Comparison of ENCODE assay signal across 25 cellular contexts in the genomic region with DNA sequence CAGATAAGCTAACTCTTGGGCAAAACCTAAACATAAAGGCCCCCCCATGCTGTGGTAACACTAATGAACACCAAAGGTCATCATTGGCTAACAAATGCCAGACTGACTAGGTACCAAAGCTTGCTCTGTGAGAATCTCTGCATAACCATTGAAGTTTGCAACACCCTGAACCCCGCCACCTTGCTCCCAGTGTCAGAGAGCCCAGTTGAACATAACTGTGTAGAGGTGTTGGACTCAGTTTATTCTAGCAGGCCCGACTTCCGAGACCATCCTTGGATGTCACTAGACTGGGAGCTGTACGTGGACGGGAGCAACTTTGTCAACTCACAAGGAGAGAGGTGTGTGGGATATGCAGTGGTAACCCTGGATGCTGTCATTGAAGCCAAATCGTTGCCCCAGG.
DNase-seq lines count a peak whose midpoint lies in the region; ATAC-seq, FAIRE-seq and TF ChIP-seq lines count a peak whose summit lies in the region.
"Had no signal": no experiment of that assay in that cellular context is flagged by ENCODE, and none has a peak within 500 bp of the region (broad histone marks: within the 10 kb centered on the region; RNA-seq: fewer than 3 reads in every experiment).

No MANE protein-coding gene starts in this region.

- H3K36me3 Mint-ChIP-seq in naive thymus-derived CD8-positive, alpha-beta T cell, result peaks cover 0 to 20% (median 0%) of the 10 kb centered on the region in 3 donors
- H3K36me3 Mint-ChIP-seq: CD14-positive monocyte; CD4-positive, CD25-positive, alpha-beta regulatory T cell had no signal

- peaks cover 3 to 44% (median 38%) of the 10 kb centered on the region in 9 donors for H3K9me3 Mint-ChIP-seq in naive thymus-derived CD8-positive, alpha-beta T cell

- POLR2A ChIA-PET in naive thymus-derived CD8-positive, alpha-beta T cell (lab: Charles Lee), result no interaction called here

- H3K27me3 Mint-ChIP-seq in naive thymus-derived CD8-positive, alpha-beta T cell, result no peaks in the 10 kb centered on the region
- H3K27me3 Mint-ChIP-seq: CD4-positive, alpha-beta memory T cell; CD4-positive, CD25-positive, alpha-beta regulatory T cell; CD8-positive, alpha-beta memory T cell had no signal

- no peak overlapping the region for H3K27ac Mint-ChIP-seq in naive thymus-derived CD8-positive, alpha-beta T cell
- H3K27ac Mint-ChIP-seq: CD14-positive monocyte; CD4-positive, alpha-beta memory T cell; CD4-positive, CD25-positive, alpha-beta regulatory T cell; CD8-positive, alpha-beta memory T cell had no signal

- H3K27ac ChIP-seq in DND-41 (ENCODE audit: low read length), result 0 out of 2 replicates have a peak overlapping the region, but pooled peaks have one; percentile 27
- no peak overlapping the region for H3K27ac ChIP-seq in esophagus muscularis mucosa (replicated peaks in 1 of 4)
- no peak overlapping the region for H3K27ac ChIP-seq in small intestine (ENCODE audit: low read depth in 1 of 2, low read length in 1 of 2)
- H3K27ac ChIP-seq in heart left ventricle, result no peak overlapping the region
- H3K27ac ChIP-seq: BLaER1 had no signal

- ATAC-seq in DND-41 (ENCODE audit: insufficient read depth, low read depth) (no peak), heart left ventricle (no peak)
- no peak for ATAC-seq in naive thymus-derived CD8-positive, alpha-beta T cell

- H3K36me3 ChIP-seq in DND-41 (ENCODE audit: insufficient read depth, low read length) (peaks cover 10% of the 10 kb centered on the region; the same call in 1 of the 2 replicates), esophagus muscularis mucosa (no peaks in the 10 kb centered on the region), small intestine (ENCODE audit: control insufficient read depth in 2 of 2, insufficient read depth in 2 of 2, low read length in 2 of 2) (no peaks in the 10 kb centered on the region), heart left ventricle (no peaks in the 10 kb centered on the region)
- H3K36me3 ChIP-seq: BE2C, BLaER1 had no signal

- H2AFZ ChIP-seq in DND-41 (ENCODE audit: low read depth, low read length), result no peak overlapping the region

- no peak for TF ChIP-seq EP300 in esophagus muscularis mucosa (IDR thresholded peaks at IDR 0.05)

- H3K4me2 ChIP-seq in DND-41 (ENCODE audit: insufficient read depth, low read length), result no peak overlapping the region
- H3K4me2 ChIP-seq: BLaER1 had no signal

- DNase-seq in DND-41 (no peak), ELF-1 (ENCODE audit: low read depth, low spot score) (peak; percentile 14), OCI-M1 (lab: John Stamatoyannopoulos, UW) (peak; percentile 51), esophagus muscularis mucosa (ENCODE audit: extremely low spot score) (peak; percentile 81), DMS 273 treated with DMSO at 0.1 percent for 48 hours (lab: John Stamatoyannopoulos, UW) (no peak), small intestine (no peak), heart left ventricle (no peak)
- DNase-seq in naive thymus-derived CD8-positive, alpha-beta T cell, result no peak
- DNase-seq: 8988T; ACHN; BE2C; C1 segment of cervical spinal cord; CD4-positive, alpha-beta memory T cell; CD4-positive, CD25-positive, alpha-beta regulatory T cell; CD8-positive, alpha-beta memory T cell; COR-L47; DMS79 treated with DMSO at 0.1 percent for 48 hours; EL; GF-D8 had no signal

- H3K4me1 Mint-ChIP-seq in naive thymus-derived CD8-positive, alpha-beta T cell, result no peaks in the 10 kb centered on the region
- H3K4me1 Mint-ChIP-seq: CD14-positive monocyte; CD4-positive, alpha-beta memory T cell; CD4-positive, CD25-positive, alpha-beta regulatory T cell; CD8-positive, alpha-beta memory T cell had no signal

- no peaks in the 10 kb centered on the region for H3K79me2 ChIP-seq in DND-41 (ENCODE audit: insufficient read depth, low read length)

- H3K4me3 ChIP-seq in DND-41 (ENCODE audit: low read depth in 1 of 2, low read length in 2 of 2) (no peak overlapping the region), esophagus muscularis mucosa (no peak overlapping the region), small intestine (ENCODE audit: low read depth in 1 of 2, low read length in 2 of 2) (no peak overlapping the region), heart left ventricle (no peak overlapping the region)
- H3K4me3 ChIP-seq: BLaER1 had no signal

- peaks cover 7% of the 10 kb centered on the region; the same call in 1 of the 2 replicates for H3K4me1 ChIP-seq in DND-41 (ENCODE audit: insufficient read depth, low read length)
- H3K4me1 ChIP-seq in esophagus muscularis mucosa, result no peaks in the 10 kb centered on the region
- H3K4me1 ChIP-seq in small intestine (ENCODE audit: control insufficient read depth in 2 of 2, insufficient read depth in 1 of 2, low read depth in 1 of 2, low read length in 1 of 2), result no peaks in the 10 kb centered on the region
- H3K4me1 ChIP-seq in heart left ventricle, result peaks cover 0 to 3% (median 0%) of the 10 kb centered on the region in 12 donors
- H3K4me1 ChIP-seq: BE2C, BLaER1 had no signal

- intact Hi-C loops in esophagus muscularis mucosa (cut with DNase I) (no loop called here), heart left ventricle (cut with DNase I) (no loop called here)

- no peak overlapping the region for H3K9ac ChIP-seq in DND-41 (ENCODE audit: low read depth, low read length)
- H3K9ac ChIP-seq: BLaER1 had no signal

- H4K20me1 ChIP-seq in DND-41 (ENCODE audit: insufficient read depth, low read length), result no peaks in the 10 kb centered on the region
- H4K20me1 ChIP-seq: BLaER1 had no signal

- no peak for FAIRE-seq in small intestine (lab: Jason Lieb, UNC)
- FAIRE-seq: A204.1, G401.6, GM12891, GM19239 had no signal

- TF ChIP-seq POLR2A in esophagus muscularis mucosa (IDR thresholded peaks at IDR 0.05; ENCODE audit: low read depth) (no peak), heart left ventricle (IDR thresholded peaks at IDR 0.05) (no peak)

- no peak for TF ChIP-seq CTCF in DND-41 (IDR thresholded peaks at IDR 0.05; ENCODE audit: borderline replicate concordance, extremely low read depth, low read length, poor library complexity, severe bottlenecking)
- no peak for TF ChIP-seq CTCF in esophagus muscularis mucosa (IDR thresholded peaks at IDR 0.05)
- no peak for TF ChIP-seq CTCF in heart left ventricle (IDR thresholded peaks at IDR 0.05)

- 85% methylated on average over 6 of the region's 6 CpGs for WGBS in esophagus muscularis mucosa
- WGBS in small intestine, 3 donors, result 83 to 87% (median 85%) methylated on average over 6 of the region's 6 CpGs
- 79 to 82% (median 80%) methylated on average over 6 of the region's 6 CpGs for WGBS in heart left ventricle, 4 donors

- no peaks in the 10 kb centered on the region for H3K27me3 ChIP-seq in DND-41 (ENCODE audit: insufficient read depth, low read length, poor library complexity)
- no peaks in the 10 kb centered on the region for H3K27me3 ChIP-seq in esophagus muscularis mucosa
- no peaks in the 10 kb centered on the region for H3K27me3 ChIP-seq in small intestine (ENCODE audit: control insufficient read depth in 2 of 2, insufficient read depth in 2 of 2, low read length in 2 of 2)
- H3K27me3 ChIP-seq in heart left ventricle, result no peaks in the 10 kb centered on the region
- H3K27me3 ChIP-seq: BE2C, BLaER1 had no signal

- H3K4me3 Mint-ChIP-seq in naive thymus-derived CD8-positive, alpha-beta T cell, result no peak overlapping the region
- H3K4me3 Mint-ChIP-seq: CD14-positive monocyte; CD4-positive, alpha-beta memory T cell; CD4-positive, CD25-positive, alpha-beta regulatory T cell; CD8-positive, alpha-beta memory T cell had no signal

- H3K9me3 ChIP-seq in DND-41 (ENCODE audit: insufficient read depth, low read length, severe bottlenecking) (peaks cover 62% of the 10 kb centered on the region), esophagus muscularis mucosa (peaks cover 0 to 37% (median 15%) of the 10 kb centered on the region in 4 donors), small intestine (ENCODE audit: control insufficient read depth, low read depth) (no peaks in the 10 kb centered on the region), heart left ventricle (peaks cover 0 to 32% (median 19%) of the 10 kb centered on the region in 12 donors)
- H3K9me3 ChIP-seq: BE2C had no signal

Comparison
In these comparisons a context has a peak if more than half of its experiments do, and no peak if none do; other contexts are left out.
1. DNase-seq: peak in ELF-1 (single experiment), OCI-M1 (single experiment) and esophagus muscularis mucosa (single experiment); none in DND-41 (single experiment), DMS 273 treated with DMSO at 0.1 percent for 48 hours (single experiment), small intestine (single experiment), naive thymus-derived CD8-positive, alpha-beta T cell (0 of 10) and heart left ventricle (0 of 5).